2 cellular contexts compared by ENCODE assay signal in genomic region chr6:94270040-94270689, GRCh38.
TF ChIP-seq lines count a peak whose summit lies in the region.

No MANE protein-coding gene starts in this region.

TF ChIP-seq in GM23338, 12 proteins besides CTCF, POLR2A, EP300 and RAD21 (continued from another document):
- TF ChIP-seq EZH2 (IDR thresholded peaks at IDR 0.05; ENCODE audit: low read depth, unreplicated experiment) (no peak), CREB1 (CRISPR knock-in tag; IDR thresholded peaks at IDR 0.05; ENCODE audit: low read depth) (no peak), JUNB (IDR thresholded peaks at IDR 0.05; ENCODE audit: unreplicated experiment) (no peak), NANOG (IDR thresholded peaks at IDR 0.05; ENCODE audit: borderline replicate concordance) (no peak), ZNF462 (CRISPR knock-in tag; IDR thresholded peaks at IDR 0.05) (no peak), ZNF331 (CRISPR knock-in tag; IDR thresholded peaks at IDR 0.05; ENCODE audit: low read depth) (no peak), POLR2AphosphoS5 (IDR thresholded peaks at IDR 0.05; ENCODE audit: low read depth) (no peak), EZH2phosphoT487 (IDR thresholded peaks at IDR 0.05; ENCODE audit: unreplicated experiment) (no peak)
TF ChIP-seq in GM23338: peak in this region for 0.

TF ChIP-seq in WTC11, 78 proteins besides CTCF, POLR2A, EP300 and RAD21 (continued from another document):
- TF ChIP-seq GABPB1 (CRISPR knock-in tag; IDR thresholded peaks at IDR 0.05) (no peak), TP53 (CRISPR knock-in tag; IDR thresholded peaks at IDR 0.05) (no peak), ESRRA (CRISPR knock-in tag; IDR thresholded peaks at IDR 0.05; ENCODE audit: borderline replicate concordance) (no peak), JAZF1 (CRISPR knock-in tag; IDR thresholded peaks at IDR 0.05) (no peak), OVOL2 (CRISPR knock-in tag; IDR thresholded peaks at IDR 0.05; ENCODE audit: borderline replicate concordance) (no peak), PRDM15 (CRISPR knock-in tag; IDR thresholded peaks at IDR 0.05) (no peak), NR1H2 (CRISPR knock-in tag; IDR thresholded peaks at IDR 0.05) (no peak), ERG (CRISPR knock-in tag; IDR thresholded peaks at IDR 0.05) (no peak), ZBTB21 (CRISPR knock-in tag; IDR thresholded peaks at IDR 0.05; ENCODE audit: borderline replicate concordance) (no peak)
